Comparison of ENCODE assay signal across 8 cellular contexts in the genomic region with DNA sequence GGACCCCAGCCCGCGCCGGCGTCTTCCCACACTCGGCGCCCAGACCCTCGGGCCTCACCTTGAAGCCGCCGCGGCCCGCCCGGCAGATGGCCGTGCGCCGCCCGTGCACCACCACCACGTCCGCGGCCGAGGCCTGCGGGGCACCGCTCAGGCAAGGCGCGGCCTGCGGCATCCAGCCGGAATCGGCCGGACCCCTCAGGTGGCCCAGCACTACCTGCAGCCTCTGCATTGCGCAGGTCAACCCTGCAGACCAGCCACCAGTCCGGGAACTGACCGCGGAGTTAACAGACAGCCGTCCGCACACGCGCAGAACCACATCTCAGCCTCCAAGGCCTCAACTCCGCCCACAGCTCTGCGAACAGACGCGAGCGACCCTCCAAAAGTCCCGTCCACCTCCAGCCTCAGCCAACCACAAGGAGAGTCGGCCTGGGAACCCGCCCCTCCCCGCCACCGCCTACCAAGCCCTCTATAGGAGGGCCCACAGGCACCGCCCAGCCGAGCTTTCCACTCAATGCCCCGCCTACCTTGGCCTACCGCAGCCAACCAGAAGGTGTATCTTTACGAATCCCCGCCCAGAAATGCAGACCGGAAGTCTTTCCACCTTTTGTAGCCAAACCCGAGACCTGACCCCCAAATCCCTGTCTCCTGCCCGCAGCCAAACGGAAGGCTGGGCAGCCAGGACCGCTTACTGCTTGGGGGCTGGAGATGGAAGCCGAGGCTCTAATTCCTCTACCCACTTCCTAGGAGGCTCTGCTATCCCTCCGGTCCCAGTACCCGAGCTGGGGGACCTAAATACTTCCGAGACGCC. TPM values are rescaled to one million over a fixed set of nuclear protein-coding genes. Genes with fewer than 3 reads are reported as not detected.
A peak's percentile ranks its signal among the peaks of the same experiment; 100 is the strongest.
DNase-seq lines count a peak whose midpoint lies in the region; ATAC-seq and TF ChIP-seq lines count a peak whose summit lies in the region.

A gene with protein sequence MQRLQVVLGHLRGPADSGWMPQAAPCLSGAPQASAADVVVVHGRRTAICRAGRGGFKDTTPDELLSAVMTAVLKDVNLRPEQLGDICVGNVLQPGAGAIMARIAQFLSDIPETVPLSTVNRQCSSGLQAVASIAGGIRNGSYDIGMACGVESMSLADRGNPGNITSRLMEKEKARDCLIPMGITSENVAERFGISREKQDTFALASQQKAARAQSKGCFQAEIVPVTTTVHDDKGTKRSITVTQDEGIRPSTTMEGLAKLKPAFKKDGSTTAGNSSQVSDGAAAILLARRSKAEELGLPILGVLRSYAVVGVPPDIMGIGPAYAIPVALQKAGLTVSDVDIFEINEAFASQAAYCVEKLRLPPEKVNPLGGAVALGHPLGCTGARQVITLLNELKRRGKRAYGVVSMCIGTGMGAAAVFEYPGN (minus strand): TSS at position 321 of the 808 bp plus-strand sequence. CDS start 92 bp downstream, at position 229.

- H3K27ac Mint-ChIP-seq in activated T-helper 17 cell treated with anti-CD3 and anti-CD28 coated beads, Interleukin-2, amount 50 U/mL, for 72 hours, result peak within 1 kb of the TSS; percentile 80
- H3K27ac Mint-ChIP-seq in naive thymus-derived CD4-positive, alpha-beta T cell, result peak within 1 kb of the TSS; percentile 89 to 100 (median 98)
- H3K27ac Mint-ChIP-seq in stimulated activated naive B cell treated with anti-CD40 and anti-IgM and Interleukin-4, amounts not matched to agents 10 μg/mL and 1 μg/mL and 100 μg/mL, for 72 hours, result peak within 1 kb of the TSS; percentile 92

- no peaks in the 10 kb centered on the region for H3K9me3 ChIP-seq in naive thymus-derived CD4-positive, alpha-beta T cell (ENCODE audit: control insufficient read depth in 2 of 3, low read length in 3 of 3)

- H3K27me3 ChIP-seq in naive thymus-derived CD4-positive, alpha-beta T cell (ENCODE audit: control insufficient read depth in 2 of 2, insufficient read depth in 2 of 2, low read length in 2 of 2), result no peaks in the 10 kb centered on the region

- no peaks in the 10 kb centered on the region for H3K9me3 Mint-ChIP-seq in activated T-helper 17 cell treated with anti-CD3 and anti-CD28 coated beads, Interleukin-2, amount 50 U/mL, for 72 hours
- no peaks in the 10 kb centered on the region for H3K9me3 Mint-ChIP-seq in naive thymus-derived CD4-positive, alpha-beta T cell
- no peaks in the 10 kb centered on the region for H3K9me3 Mint-ChIP-seq in stimulated activated naive B cell treated with anti-CD40 and anti-IgM and Interleukin-4, amounts not matched to agents 10 μg/mL and 1 μg/mL and 100 μg/mL, for 72 hours

- CTCF ChIA-PET in RWPE1 (lab: Yijun Ruan, JAX), result interaction anchor here (0.6 kb wide), 1 partner anchor 209 kb away, joined by 4 read pairs; no protein-coding TSS in a partner anchor
- CTCF ChIA-PET in naive thymus-derived CD4-positive, alpha-beta T cell (lab: Charles Lee), result interaction anchor here (1.5 to 1.6 kb wide), 2 partner anchors 18 to 27 kb away, joined by 5 to 7 read pairs; partner anchors contain the start of gene OXSR1

- DNase-seq in Daoy (ENCODE audit: low read depth), result peak; percentile 98
- DNase-seq in GOT3 (lab: John Stamatoyannopoulos, UW), result peak; percentile 91
- peak; percentile 98 for DNase-seq in LNCaP clone FGC (ENCODE audit: low read depth)
- peak; percentile 93 for DNase-seq in RWPE1 (ENCODE audit: low spot score)
- DNase-seq in fibroblast of gingiva (ENCODE audit: low read depth), result peak; percentile 99
- peak; percentile 82 to 96 (median 93) for DNase-seq in naive thymus-derived CD4-positive, alpha-beta T cell
- DNase-seq in stimulated activated naive B cell treated with anti-CD40 and anti-IgM and Interleukin-4, amounts not matched to agents 10 μg/mL and 1 μg/mL and 100 μg/mL, for 72 hours, result peak; percentile 97

- H3K36me3 ChIP-seq in naive thymus-derived CD4-positive, alpha-beta T cell (ENCODE audit: control insufficient read depth in 2 of 3, insufficient read depth in 3 of 3, low read length in 3 of 3), result peaks cover 0 to 46% (median 0%) of the 10 kb centered on the region in 3 experiments

- no peaks in the 10 kb centered on the region for H3K27me3 Mint-ChIP-seq in activated T-helper 17 cell treated with anti-CD3 and anti-CD28 coated beads, Interleukin-2, amount 50 U/mL, for 72 hours
- no peaks in the 10 kb centered on the region for H3K27me3 Mint-ChIP-seq in naive thymus-derived CD4-positive, alpha-beta T cell
- no peaks in the 10 kb centered on the region for H3K27me3 Mint-ChIP-seq in stimulated activated naive B cell treated with anti-CD40 and anti-IgM and Interleukin-4, amounts not matched to agents 10 μg/mL and 1 μg/mL and 100 μg/mL, for 72 hours

- intact Hi-C loops in naive thymus-derived CD4-positive, alpha-beta T cell (cut with micrococcal nuclease), result loop anchor here (1.0 to 10.0 kb wide), 22 partner anchors 19 to 1268 kb away; partner anchors contain the start of genes EXOG (in 2 of the 2), OXSR1 (in 2 of the 2), SCN11A (in 2 of the 2) and XYLB (in 2 of the 2)

- POLR2A ChIA-PET in RWPE1 (lab: Yijun Ruan, JAX; ENCODE audit: low non-redundant PET), result interaction anchor here (0.7 kb wide), 2 partner anchors 28 to 193 kb away, joined by 3 to 4 read pairs; partner anchors contain the start of gene OXSR1
- POLR2A ChIA-PET in naive thymus-derived CD4-positive, alpha-beta T cell (lab: Charles Lee), result interaction anchor here (0.8 to 8.2 kb wide), 17 partner anchors 9 to 1144 kb away, joined by 3 to 156 read pairs (median 4); partner anchors contain the start of genes ACVR2B, DLEC1, EPM2AIP1 and MLH1

- peak; percentile 93 for ATAC-seq in activated T-helper 17 cell treated with anti-CD3 and anti-CD28 coated beads, Interleukin-2, amount 50 U/mL, for 72 hours (replicated peaks)
- ATAC-seq in naive thymus-derived CD4-positive, alpha-beta T cell, result peak; percentile 96
- peak; percentile 90 to 93 for ATAC-seq in stimulated activated naive B cell treated with anti-CD40 and anti-IgM and Interleukin-4, amounts not matched to agents 10 μg/mL and 1 μg/mL and 100 μg/mL, for 72 hours (replicated peaks)

- peaks cover 32% of the 10 kb centered on the region for H3K4me1 Mint-ChIP-seq in activated T-helper 17 cell treated with anti-CD3 and anti-CD28 coated beads, Interleukin-2, amount 50 U/mL, for 72 hours
- H3K4me1 Mint-ChIP-seq in naive thymus-derived CD4-positive, alpha-beta T cell, result peaks cover 47 to 86% (median 67%) of the 10 kb centered on the region in 7 donors
- peaks cover 50 to 75% of the 10 kb centered on the region in 2 donors for H3K4me1 Mint-ChIP-seq in stimulated activated naive B cell treated with anti-CD40 and anti-IgM and Interleukin-4, amounts not matched to agents 10 μg/mL and 1 μg/mL and 100 μg/mL, for 72 hours

- TF ChIP-seq CTCF in LNCaP clone FGC (IDR thresholded peaks at IDR 0.05; ENCODE audit: control insufficient read depth, extremely low read depth, insufficient read depth) (no peak), RWPE1 (conservative IDR thresholded peaks at IDR 0.05; ENCODE audit: low read depth) (no peak)

- peak within 1 kb of the TSS; percentile 84 for H3K4me3 ChIP-seq in LNCaP clone FGC (ENCODE audit: low read depth, low read length)
- peak within 1 kb of the TSS; percentile 98 for H3K4me3 ChIP-seq in naive thymus-derived CD4-positive, alpha-beta T cell (ENCODE audit: low read length)

- peak within 1 kb of the TSS; percentile 90 for H3K27ac ChIP-seq in RWPE1
- H3K27ac ChIP-seq in naive thymus-derived CD4-positive, alpha-beta T cell (ENCODE audit: low read depth, low read length), result peak within 1 kb of the TSS; percentile 90

- peak within 1 kb of the TSS; percentile 84 for H3K4me3 Mint-ChIP-seq in activated T-helper 17 cell treated with anti-CD3 and anti-CD28 coated beads, Interleukin-2, amount 50 U/mL, for 72 hours
- peak within 1 kb of the TSS; percentile 90 to 100 (median 96) for H3K4me3 Mint-ChIP-seq in naive thymus-derived CD4-positive, alpha-beta T cell
- peak within 1 kb of the TSS; percentile 85 to 87 for H3K4me3 Mint-ChIP-seq in stimulated activated naive B cell treated with anti-CD40 and anti-IgM and Interleukin-4, amounts not matched to agents 10 μg/mL and 1 μg/mL and 100 μg/mL, for 72 hours

- peaks cover 74% of the 10 kb centered on the region for H3K36me3 Mint-ChIP-seq in activated T-helper 17 cell treated with anti-CD3 and anti-CD28 coated beads, Interleukin-2, amount 50 U/mL, for 72 hours (ENCODE audit: low read depth)
- peaks cover 3 to 38% (median 17%) of the 10 kb centered on the region in 5 donors for H3K36me3 Mint-ChIP-seq in naive thymus-derived CD4-positive, alpha-beta T cell
- H3K36me3 Mint-ChIP-seq in stimulated activated naive B cell treated with anti-CD40 and anti-IgM and Interleukin-4, amounts not matched to agents 10 μg/mL and 1 μg/mL and 100 μg/mL, for 72 hours, result peaks cover 22 to 44% of the 10 kb centered on the region in 2 donors

- peaks cover 18 to 35% of the 10 kb centered on the region in 2 donors for H3K4me1 ChIP-seq in naive thymus-derived CD4-positive, alpha-beta T cell (ENCODE audit: control insufficient read depth in 2 of 2, insufficient read depth in 2 of 2, low read length in 2 of 2)

RNA-seq across cellular contexts. Expression of the gene that starts here (rescaled TPM):
- 11.2 and 13.1 TPM in 2 replicates for total RNA-seq in Daoy (2014; rRNA removed; shearing (Covaris generic))
- total RNA-seq in activated T-helper 17 cell treated with anti-CD3 and anti-CD28 coated beads, Interleukin-2, amount 50 U/mL, for 72 hours, result 10 to 100 TPM; 67.5 to 82.8 TPM
- 100 to 1,000 TPM in 1 of 5 experiments, 10 to 100 TPM in 4; 88.1 to 129 (median 91.0) TPM for total RNA-seq in naive thymus-derived CD4-positive, alpha-beta T cell
- polyA plus RNA-seq in naive thymus-derived CD4-positive, alpha-beta T cell, result 10 to 100 TPM; 64.4 to 65.9 TPM

Comparison
In these comparisons a context has a peak if more than half of its experiments do, and no peak if none do; other contexts are left out.
1. Peak in every context shown above with its lines: DNase-seq, ATAC-seq, H3K4me3 ChIP-seq and H3K27ac ChIP-seq.